ENCODE assay signal across 19 cellular contexts in the genomic region with DNA sequence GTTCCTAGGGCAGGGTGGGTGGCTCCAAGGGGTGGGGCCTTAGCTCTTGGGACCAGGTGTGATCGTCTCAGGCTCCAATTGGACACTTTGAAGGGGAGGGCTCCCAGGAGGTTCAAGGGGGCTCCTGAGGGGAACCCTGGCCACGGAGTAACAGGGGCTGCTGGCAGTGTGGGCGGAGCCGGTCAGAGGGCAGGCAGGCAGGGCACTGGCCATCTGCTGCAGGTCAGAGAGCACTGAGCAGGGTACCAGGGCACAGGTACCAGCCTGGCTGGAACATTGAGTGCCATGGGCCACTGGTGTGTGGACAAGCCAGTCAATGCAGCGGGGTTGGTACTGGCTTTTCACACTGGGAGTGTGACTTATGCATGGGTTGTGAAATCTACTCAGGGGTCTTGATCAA. TPM values are rescaled to one million over a fixed set of nuclear protein-coding genes. Genes with fewer than 3 reads are reported as not detected.
DNase-seq lines count a peak whose midpoint lies in the region; ATAC-seq and TF ChIP-seq lines count a peak whose summit lies in the region.
"Had no signal": no experiment of that assay in that cellular context is flagged by ENCODE, and none has a peak within 500 bp of the region (broad histone marks: within the 10 kb centered on the region; RNA-seq: fewer than 3 reads in every experiment).

No MANE protein-coding gene starts in this region.

- ATAC-seq in activated B cell treated with CpG ODN at 0.5 μM for 24 hours (ENCODE audit: low read depth) (no peak), memory B cell (ENCODE audit: low read depth) (no peak), GM21447 (IDR thresholded peaks at IDR 0.05; ENCODE audit: unreplicated experiment) (no peak)
- ATAC-seq: left colon, upper lobe of right lung had no signal

- no peak for DNase-seq in activated T-cell treated with anti-CD3 and anti-CD28 coated beads, Interleukin-2, amount 50 U/mL, for 24 hours
- DNase-seq in activated T-cell treated with anti-CD3 and anti-CD28 coated beads, Interleukin-2, amount 50 U/mL, for 1 hour, result no peak
- DNase-seq in activated B cell treated with CpG ODN at 0.5 μM for 24 hours (no peak), memory B cell (ENCODE audit: low spot score in 2 of 2) (no peak), NCI-H1694 treated with DMSO at 0.1 percent for 48 hours (lab: John Stamatoyannopoulos, UW) (no peak), OCI-M2 (lab: John Stamatoyannopoulos, UW; ENCODE audit: unreplicated experiment) (no peak)
- DNase-seq: activated gamma-delta T cell treated with Interleukin-2 at 50 U/mL for 16 hours, dorsolateral prefrontal cortex, H7, hypothalamus, left colon, NCI-H2081, NCI-H526 treated with DMSO at 0.1 percent for 48 hours, SW 1271, upper lobe of right lung had no signal

- H3K9me3 Mint-ChIP-seq in activated T-cell treated with anti-CD3 and anti-CD28 coated beads, Interleukin-2, amount 50 U/mL, for 24 hours, result no peaks in the 10 kb centered on the region
- H3K9me3 Mint-ChIP-seq in activated B cell treated with CpG ODN at 0.5 μM for 24 hours, result no peaks in the 10 kb centered on the region
- H3K9me3 Mint-ChIP-seq in memory B cell, result no peaks in the 10 kb centered on the region

- CTCF ChIA-PET in activated B cell treated with CpG ODN at 0.5 μM for 24 hours (lab: Charles Lee), result interaction anchor here (1.8 to 2.0 kb wide), 2 partner anchors 42 to 43 kb away, joined by 6 to 7 read pairs; no protein-coding TSS in a partner anchor

- H3K4me3 Mint-ChIP-seq in activated T-cell treated with anti-CD3 and anti-CD28 coated beads, Interleukin-2, amount 50 U/mL, for 24 hours, result no peak overlapping the region
- H3K4me3 Mint-ChIP-seq in activated B cell treated with CpG ODN at 0.5 μM for 24 hours (no peak overlapping the region), memory B cell (no peak overlapping the region)

- H3K4me1 Mint-ChIP-seq in activated T-cell treated with anti-CD3 and anti-CD28 coated beads, Interleukin-2, amount 50 U/mL, for 24 hours (ENCODE audit: low read depth), result peaks cover 73% of the 10 kb centered on the region
- H3K4me1 Mint-ChIP-seq in activated B cell treated with CpG ODN at 0.5 μM for 24 hours (peaks cover 87% of the 10 kb centered on the region), memory B cell (peaks cover 69% of the 10 kb centered on the region)

- peaks cover 0 to 4% (median 0%) of the 10 kb centered on the region in 5 donors for H3K27me3 ChIP-seq in subcutaneous abdominal adipose tissue (ENCODE audit: control insufficient read depth in 5 of 5, insufficient read depth in 4 of 5, low read length in 5 of 5)
- H3K27me3 ChIP-seq: dorsolateral prefrontal cortex, upper lobe of right lung had no signal

- peak overlapping the region; percentile 99 for H3K27ac ChIP-seq in subcutaneous abdominal adipose tissue (ENCODE audit: low read depth, low read length)
- H3K27ac ChIP-seq: upper lobe of right lung had no signal

- H3K27ac Mint-ChIP-seq in activated T-cell treated with anti-CD3 and anti-CD28 coated beads, Interleukin-2, amount 50 U/mL, for 24 hours, result peak overlapping the region; percentile 0
- H3K27ac Mint-ChIP-seq in activated B cell treated with CpG ODN at 0.5 μM for 24 hours, result peak overlapping the region; percentile 59
- H3K27ac Mint-ChIP-seq in memory B cell, result peak overlapping the region; percentile 67

- no peak overlapping the region for H3K4me3 ChIP-seq in subcutaneous abdominal adipose tissue (ENCODE audit: low read depth in 1 of 5, low read length in 5 of 5)
- H3K4me3 ChIP-seq: A549, dorsolateral prefrontal cortex, psoas muscle, upper lobe of right lung had no signal

- POLR2A ChIA-PET in activated B cell treated with CpG ODN at 0.5 μM for 24 hours (lab: Charles Lee), result no interaction called here

- peaks cover 35 to 92% (median 74%) of the 10 kb centered on the region in 5 donors for H3K4me1 ChIP-seq in subcutaneous abdominal adipose tissue (ENCODE audit: control insufficient read depth in 5 of 5, insufficient read depth in 5 of 5, low read length in 5 of 5)

- peak overlapping the region in 2 of 5 donors; percentile 22 to 26 for H3K9ac ChIP-seq in subcutaneous abdominal adipose tissue (ENCODE audit: low read length in 5 of 5)

- intact Hi-C loops in activated B cell treated with CpG ODN at 0.5 μM for 24 hours (cut with micrococcal nuclease), result no loop called here

- TF ChIP-seq CTCF in activated B cell treated with CpG ODN at 0.5 μM for 24 hours (IDR thresholded peaks at IDR 0.05), result no peak

- H3K36me3 Mint-ChIP-seq in activated T-cell treated with anti-CD3 and anti-CD28 coated beads, Interleukin-2, amount 50 U/mL, for 24 hours (ENCODE audit: low read depth), result peaks cover 19% of the 10 kb centered on the region
- peaks cover 33% of the 10 kb centered on the region for H3K36me3 Mint-ChIP-seq in activated B cell treated with CpG ODN at 0.5 μM for 24 hours (ENCODE audit: low read depth)
- peaks cover 10% of the 10 kb centered on the region for H3K36me3 Mint-ChIP-seq in memory B cell

- no peaks in the 10 kb centered on the region for H3K27me3 Mint-ChIP-seq in activated T-cell treated with anti-CD3 and anti-CD28 coated beads, Interleukin-2, amount 50 U/mL, for 24 hours
- no peaks in the 10 kb centered on the region for H3K27me3 Mint-ChIP-seq in activated B cell treated with CpG ODN at 0.5 μM for 24 hours
- H3K27me3 Mint-ChIP-seq in memory B cell, result no peaks in the 10 kb centered on the region

- no peaks in the 10 kb centered on the region for H3K9me3 ChIP-seq in subcutaneous abdominal adipose tissue (ENCODE audit: control insufficient read depth in 5 of 5, low read length in 5 of 5)
- H3K9me3 ChIP-seq: A549, psoas muscle, upper lobe of right lung had no signal

- peaks cover 0 to 13% (median 7%) of the 10 kb centered on the region in 5 donors for H3K36me3 ChIP-seq in subcutaneous abdominal adipose tissue (ENCODE audit: control insufficient read depth in 5 of 5, insufficient read depth in 5 of 5, low read length in 5 of 5)
- H3K36me3 ChIP-seq: upper lobe of right lung had no signal

RNA-seq across cellular contexts. Expression of gene SYNE3, which starts 32.2 kb away (rescaled TPM):
- total RNA-seq in activated B cell treated with CpG ODN at 0.5 μM for 24 hours, result 95.6 and 104 TPM in 2 replicates

RNA-seq across cellular contexts. Expression of gene GLRX5, which starts 50.6 kb away (rescaled TPM):
- total RNA-seq in activated B cell treated with CpG ODN at 0.5 μM for 24 hours, result 20.5 and 22.4 TPM in 2 replicates

Comparison
In these comparisons a context has a peak if more than half of its experiments do, and no peak if none do; other contexts are left out.
1. H3K27ac Mint-ChIP-seq: peak in every context shown above with its lines; median percentile 67 in memory B cell; 59 in activated B cell treated with CpG ODN at 0.5 μM for 24 hours; 0 in activated T-cell treated with anti-CD3 and anti-CD28 coated beads, Interleukin-2, amount 50 U/mL, for 24 hours.